9 cellular contexts compared by ENCODE assay signal in the genomic region with DNA sequence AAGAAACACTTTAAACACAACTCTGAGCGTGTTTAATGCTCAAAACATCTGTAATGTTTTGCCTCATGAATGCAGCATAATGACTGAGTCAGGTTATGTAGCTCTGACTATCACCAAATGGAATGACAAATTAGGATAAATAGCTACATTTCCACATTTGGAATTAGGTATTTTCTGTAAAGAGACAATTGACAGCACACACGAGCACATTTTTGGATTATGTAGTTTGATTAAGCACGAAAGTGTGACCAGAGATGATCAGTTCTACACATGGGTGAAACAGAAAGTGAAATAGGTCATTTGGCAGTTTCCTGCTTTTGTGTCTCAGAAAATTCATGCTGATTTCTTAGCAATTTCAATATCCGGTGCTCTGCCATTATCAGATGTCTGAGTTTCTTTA. TPM values are rescaled to one million over a fixed set of nuclear protein-coding genes. Genes with fewer than 3 reads are reported as not detected.
A peak's percentile ranks its signal among the peaks of the same experiment; 100 is the strongest.
DNase-seq lines count a peak whose midpoint lies in the region; ATAC-seq and TF ChIP-seq lines count a peak whose summit lies in the region.
"Had no signal": no experiment of that assay in that cellular context is flagged by ENCODE, and none has a peak within 500 bp of the region (broad histone marks: within the 10 kb centered on the region; RNA-seq: fewer than 3 reads in every experiment).

No MANE protein-coding gene starts in this region.

- DNase-seq in GM06990 (ENCODE audit: extremely low read depth, insufficient read length): peak; percentile 53
- peak; percentile 30 for DNase-seq in dedifferentiated amniotic fluid mesenchymal stem cell (ENCODE audit: extremely low spot score)
- no peak for DNase-seq in chondrocyte (ENCODE audit: low spot score)
- DNase-seq in mammary epithelial cell: no peak
- no peak for DNase-seq in kidney glomerular epithelial cell (lab: John Stamatoyannopoulos, UW)
- DNase-seq in activated gamma-delta T cell (lab: John Stamatoyannopoulos, UW): no peak

- H2AFZ ChIP-seq in mammary epithelial cell (ENCODE audit: low read depth, low read length): no peak overlapping the region

- BruUV-seq in mammary epithelial cell (replicated peaks; lab: Mats Ljungman, UMichigan): no TSS peak

- peaks cover 9% of the 10 kb centered on the region for H3K4me1 Mint-ChIP-seq in chondrocyte (ENCODE audit: low read depth)

- no peak overlapping the region for H3K27ac ChIP-seq in mammary epithelial cell (ENCODE audit: insufficient read depth, low read depth, low read length)

- CTCF ChIA-PET in mammary epithelial cell (lab: Charles Lee; ENCODE audit: low non-redundant PET): no interaction called here

- dilution Hi-C loops in mammary epithelial cell (cut with HindIII; ENCODE audit: low sequenced_read_pairs): loop anchor here (5.0 kb wide), 1 partner anchor 73 kb away; no protein-coding TSS in a partner anchor

- peaks cover 41% of the 10 kb centered on the region for H3K79me2 ChIP-seq in mammary epithelial cell (ENCODE audit: insufficient read depth, low read length)

- H3K27ac Mint-ChIP-seq in chondrocyte (ENCODE audit: unreplicated experiment): no peak overlapping the region
- H3K27ac Mint-ChIP-seq: dendritic cell treated with granulocyte-macrophage colony-stimulating factor and Interleukin-4, amounts not matched to agents 40 ng/mL and 50 ng/mL, for 4 days had no signal

- peaks cover 23% of the 10 kb centered on the region for H3K36me3 Mint-ChIP-seq in chondrocyte (ENCODE audit: low read depth)

- no peaks in the 10 kb centered on the region for H3K27me3 Mint-ChIP-seq in chondrocyte (ENCODE audit: low read depth)
- H3K27me3 Mint-ChIP-seq: dendritic cell treated with granulocyte-macrophage colony-stimulating factor and Interleukin-4, amounts not matched to agents 40 ng/mL and 50 ng/mL, for 4 days had no signal

- ATAC-seq in GM21360 (IDR thresholded peaks at IDR 0.05; ENCODE audit: unreplicated experiment): peak; percentile 77
- ATAC-seq in HG03520 (IDR thresholded peaks at IDR 0.05; ENCODE audit: unreplicated experiment): peak; percentile 77

- no peaks in the 10 kb centered on the region for H4K20me1 ChIP-seq in mammary epithelial cell (ENCODE audit: insufficient read depth, low read length)

- WGBS in mammary epithelial cell (ENCODE audit: low coverage, missing lambda C conversion rate): 97% methylated on average over 4 of the region's 4 CpGs

- in situ Hi-C loops in mammary epithelial cell (cut with MboI; ENCODE audit: low sequenced_read_pairs in 2 of 2): loop anchor here in 1 of 2 donors (5.0 kb wide), 1 partner anchor 83 kb away; no protein-coding TSS in a partner anchor

- H3K9me3 Mint-ChIP-seq in chondrocyte (ENCODE audit: low read depth): no peaks in the 10 kb centered on the region
- H3K9me3 Mint-ChIP-seq: dendritic cell treated with granulocyte-macrophage colony-stimulating factor and Interleukin-4, amounts not matched to agents 40 ng/mL and 50 ng/mL, for 4 days had no signal

- no peak overlapping the region for H3K4me3 Mint-ChIP-seq in chondrocyte (ENCODE audit: unreplicated experiment)
- H3K4me3 Mint-ChIP-seq: dendritic cell treated with granulocyte-macrophage colony-stimulating factor and Interleukin-4, amounts not matched to agents 40 ng/mL and 50 ng/mL, for 4 days had no signal

- no peaks in the 10 kb centered on the region for H3K9me3 ChIP-seq in mammary epithelial cell (replicated peaks; ENCODE audit: insufficient read depth, low read length)

- no peak overlapping the region for H3K4me3 ChIP-seq in GM06990 (replicated peaks; ENCODE audit: low read depth, low read length)
- no peak overlapping the region for H3K4me3 ChIP-seq in mammary epithelial cell (replicated peaks in 1 of 3; ENCODE audit: insufficient read depth in 1 of 3, low read depth in 2 of 3, low read length in 3 of 3)

- H3K27me3 ChIP-seq in GM06990 (replicated peaks; ENCODE audit: control insufficient read depth, insufficient read depth, low read length) (0 out of 2 replicates have a peak, but pooled peaks cover 1% of the 10 kb centered on the region), mammary epithelial cell (ENCODE audit: insufficient read depth, low read length) (no peaks in the 10 kb centered on the region)

- H3K36me3 ChIP-seq in GM06990 (ENCODE audit: control insufficient read depth, insufficient read depth, low read length) (peaks cover 13% of the 10 kb centered on the region), mammary epithelial cell (ENCODE audit: insufficient read depth, low read length) (peaks cover 58% of the 10 kb centered on the region)

- H3K9ac ChIP-seq in mammary epithelial cell (ENCODE audit: insufficient read depth, low read length): no peak overlapping the region

- H3K4me1 ChIP-seq in mammary epithelial cell (ENCODE audit: insufficient read depth, low read length): peaks cover 11% of the 10 kb centered on the region

- intact Hi-C loops in mammary epithelial cell (cut with micrococcal nuclease): loop anchor here (5.0 kb wide), 1 partner anchor 298 kb away; no protein-coding TSS in a partner anchor

- H3K4me2 ChIP-seq in mammary epithelial cell (ENCODE audit: insufficient read depth, low read depth, low read length): no peak overlapping the region

- no peak for TF ChIP-seq CTCF in GM06990 (IDR thresholded peaks at IDR 0.05; ENCODE audit: insufficient read depth, low read length, poor library complexity, severe bottlenecking)
- TF ChIP-seq CTCF in chondrocyte (IDR thresholded peaks at IDR 0.05): no peak
- TF ChIP-seq CTCF in mammary epithelial cell (conservative IDR thresholded peaks at IDR 0.05 in 1 of 2, IDR thresholded peaks at IDR 0.05 in 1 of 2; ENCODE audit: extremely low read depth in 1 of 2, insufficient read depth in 1 of 2, low read depth in 1 of 2, low read length in 2 of 2): no peak

RNA-seq across cellular contexts. Expression of a gene that starts 29.0 kb away (rescaled TPM):
- total RNA-seq in chondrocyte (16.2 to 20.5 TPM (median 17.5 TPM) in 3 replicates), mammary epithelial cell (10 to 100 TPM; 28.3 to 54.8 TPM)
- polyA plus RNA-seq in mammary epithelial cell: 58.5 TPM
- 66.3 TPM for polyA minus RNA-seq in mammary epithelial cell

Comparison
In these comparisons a context has a peak if more than half of its experiments do, and no peak if none do; other contexts are left out.
1. DNase-seq: peak in GM06990 (single experiment) and dedifferentiated amniotic fluid mesenchymal stem cell (single experiment); none in chondrocyte (single experiment), mammary epithelial cell (single experiment), kidney glomerular epithelial cell (single experiment) and activated gamma-delta T cell (single experiment).